Comparison of ENCODE assay signal across 8 cellular contexts in the genomic region with DNA sequence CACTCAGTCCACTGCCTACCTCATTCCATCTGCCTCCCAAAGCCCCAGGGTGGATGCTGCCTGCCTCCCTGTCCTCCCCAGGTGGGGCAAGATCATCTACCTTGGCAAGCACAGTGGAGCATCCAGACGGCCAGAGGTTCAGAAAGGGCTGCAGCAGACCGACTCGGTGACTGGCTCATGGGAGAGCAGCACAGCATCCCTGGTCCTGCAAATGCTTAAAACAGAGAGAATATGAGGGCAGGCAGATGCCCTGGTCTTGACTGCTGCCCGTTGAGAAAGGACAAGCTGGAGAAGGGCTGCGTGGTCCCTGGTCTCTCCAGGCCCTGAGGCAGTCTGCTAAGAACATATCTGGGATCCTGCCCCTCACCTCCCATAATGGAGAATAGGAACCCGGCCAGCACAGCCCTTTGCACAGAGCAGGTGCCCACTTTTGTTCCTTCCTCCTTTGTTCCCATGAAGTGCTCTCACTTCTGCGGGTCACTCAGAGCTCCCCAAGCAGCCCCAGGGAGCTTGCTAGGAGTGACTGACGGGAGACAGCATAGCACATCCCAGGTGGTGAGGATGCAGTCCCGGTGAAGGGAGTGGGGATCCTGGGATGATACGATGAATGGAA. TPM values are rescaled to one million over a fixed set of nuclear protein-coding genes. Genes with fewer than 3 reads are reported as not detected.
DNase-seq lines count a peak whose midpoint lies in the region; ATAC-seq and TF ChIP-seq lines count a peak whose summit lies in the region.

No MANE protein-coding gene starts in this region.

- WGBS in gastroesophageal sphincter (ENCODE audit: low coverage in 1 of 2), 2 donors, result 29 to 86% methylated on average over 2 of the region's 10 CpGs
- 58 to 65% (median 60%) methylated on average over 10 of the region's 10 CpGs for WGBS in ovary, 3 donors

- CTCF ChIA-PET in activated CD4-positive, alpha-beta memory T cell treated with anti-CD3 and anti-CD28 coated beads, Interleukin-2, amount 10 ng/mL, durations not matched to agents 7 days and 5 days (lab: Charles Lee), result interaction anchor here (0.6 to 1.1 kb wide), 2 partner anchors 21 to 1077 kb away, joined by 4 read pairs; no protein-coding TSS in a partner anchor

- no peak for TF ChIP-seq CTCF in gastroesophageal sphincter (IDR thresholded peaks at IDR 0.05)
- TF ChIP-seq CTCF in ovary (IDR thresholded peaks at IDR 0.05), result no peak

- no peaks in the 10 kb centered on the region for H3K9me3 Mint-ChIP-seq in T-helper 2 cell treated with Interferon-gamma antibody and Interleukin-4, amounts not matched to agents 5 μg/mL and 100 μg/mL, for 36 hours
- no peaks in the 10 kb centered on the region for H3K9me3 Mint-ChIP-seq in activated CD4-positive, alpha-beta memory T cell treated with anti-CD3 and anti-CD28 coated beads, Interleukin-2, amount 10 ng/mL, durations not matched to agents 7 days and 5 days
- H3K9me3 Mint-ChIP-seq in stimulated activated naive B cell treated with anti-CD40 and anti-IgM and Interleukin-4, amounts not matched to agents 10 μg/mL and 1 μg/mL and 100 μg/mL, for 72 hours, result no peaks in the 10 kb centered on the region

- TF ChIP-seq POLR2A in gastroesophageal sphincter (IDR thresholded peaks at IDR 0.05), result no peak
- TF ChIP-seq POLR2A in ovary (IDR thresholded peaks at IDR 0.05), result no peak

- TF ChIP-seq EP300 in gastroesophageal sphincter (IDR thresholded peaks at IDR 0.05) (no peak), ovary (IDR thresholded peaks at IDR 0.05) (no peak)

- H3K4me1 ChIP-seq in gastroesophageal sphincter (peaks cover 0 to 22% (median 0%) of the 10 kb centered on the region in 3 donors), ovary (ENCODE audit: insufficient read depth) (peaks cover 4% of the 10 kb centered on the region)

- peaks cover 0 to 39% of the 10 kb centered on the region in 2 donors for H3K36me3 ChIP-seq in gastroesophageal sphincter
- no peaks in the 10 kb centered on the region for H3K36me3 ChIP-seq in ovary

- H3K27ac Mint-ChIP-seq in T-helper 2 cell treated with Interferon-gamma antibody and Interleukin-4, amounts not matched to agents 5 μg/mL and 100 μg/mL, for 36 hours, result peak overlapping the region; percentile 90
- H3K27ac Mint-ChIP-seq in activated CD4-positive, alpha-beta memory T cell treated with anti-CD3 and anti-CD28 coated beads, Interleukin-2, amount 10 ng/mL, durations not matched to agents 7 days and 5 days, result peak overlapping the region; percentile 84
- peak overlapping the region; percentile 97 for H3K27ac Mint-ChIP-seq in stimulated activated naive B cell treated with anti-CD40 and anti-IgM and Interleukin-4, amounts not matched to agents 10 μg/mL and 1 μg/mL and 100 μg/mL, for 72 hours

- H3K36me3 Mint-ChIP-seq in T-helper 2 cell treated with Interferon-gamma antibody and Interleukin-4, amounts not matched to agents 5 μg/mL and 100 μg/mL, for 36 hours (ENCODE audit: low read depth), result peaks cover 30% of the 10 kb centered on the region
- peaks cover 45% of the 10 kb centered on the region for H3K36me3 Mint-ChIP-seq in activated CD4-positive, alpha-beta memory T cell treated with anti-CD3 and anti-CD28 coated beads, Interleukin-2, amount 10 ng/mL, durations not matched to agents 7 days and 5 days (ENCODE audit: low read depth)
- H3K36me3 Mint-ChIP-seq in stimulated activated naive B cell treated with anti-CD40 and anti-IgM and Interleukin-4, amounts not matched to agents 10 μg/mL and 1 μg/mL and 100 μg/mL, for 72 hours, result peaks cover 33 to 42% of the 10 kb centered on the region in 2 donors

- no peaks in the 10 kb centered on the region for H3K9me3 ChIP-seq in gastroesophageal sphincter
- H3K9me3 ChIP-seq in ovary, result no peaks in the 10 kb centered on the region

- no peaks in the 10 kb centered on the region for H3K27me3 ChIP-seq in gastroesophageal sphincter
- H3K27me3 ChIP-seq in ovary, result no peaks in the 10 kb centered on the region

- H3K4me1 Mint-ChIP-seq in T-helper 2 cell treated with Interferon-gamma antibody and Interleukin-4, amounts not matched to agents 5 μg/mL and 100 μg/mL, for 36 hours (ENCODE audit: low read depth), result peaks cover 24% of the 10 kb centered on the region
- H3K4me1 Mint-ChIP-seq in activated CD4-positive, alpha-beta memory T cell treated with anti-CD3 and anti-CD28 coated beads, Interleukin-2, amount 10 ng/mL, durations not matched to agents 7 days and 5 days, result peaks cover 53% of the 10 kb centered on the region
- H3K4me1 Mint-ChIP-seq in stimulated activated naive B cell treated with anti-CD40 and anti-IgM and Interleukin-4, amounts not matched to agents 10 μg/mL and 1 μg/mL and 100 μg/mL, for 72 hours, result peaks cover 38 to 67% of the 10 kb centered on the region in 2 donors

- H3K4me3 ChIP-seq in gastroesophageal sphincter (peak overlapping the region in 1 of 2 donors; percentile 74), ovary (no peak overlapping the region)

- peaks cover 9% of the 10 kb centered on the region for H3K27me3 Mint-ChIP-seq in T-helper 2 cell treated with Interferon-gamma antibody and Interleukin-4, amounts not matched to agents 5 μg/mL and 100 μg/mL, for 36 hours (ENCODE audit: low read depth)
- peaks cover 5% of the 10 kb centered on the region for H3K27me3 Mint-ChIP-seq in activated CD4-positive, alpha-beta memory T cell treated with anti-CD3 and anti-CD28 coated beads, Interleukin-2, amount 10 ng/mL, durations not matched to agents 7 days and 5 days
- no peaks in the 10 kb centered on the region for H3K27me3 Mint-ChIP-seq in stimulated activated naive B cell treated with anti-CD40 and anti-IgM and Interleukin-4, amounts not matched to agents 10 μg/mL and 1 μg/mL and 100 μg/mL, for 72 hours

- POLR2A ChIA-PET in activated CD4-positive, alpha-beta memory T cell treated with anti-CD3 and anti-CD28 coated beads, Interleukin-2, amount 10 ng/mL, durations not matched to agents 7 days and 5 days (lab: Charles Lee), result interaction anchor here (0.9 to 2.2 kb wide), 10 partner anchors 11 to 709 kb away, joined by 3 to 11 read pairs (median 5); a partner anchor contains a TSS

- no peak for DNase-seq in T-helper 2 cell treated with Interferon-gamma antibody and Interleukin-4, amounts not matched to agents 5 μg/mL and 100 μg/mL, for 36 hours (ENCODE audit: low spot score)
- DNase-seq in T-helper 2 cell, result no peak
- no peak for DNase-seq in activated CD4-positive, alpha-beta memory T cell treated with anti-CD3 and anti-CD28 coated beads, Interleukin-2, amount 10 ng/mL, durations not matched to agents 7 days and 5 days
- no peak for DNase-seq in stimulated activated naive B cell treated with anti-CD40 and anti-IgM and Interleukin-4, amounts not matched to agents 10 μg/mL and 1 μg/mL and 100 μg/mL, for 72 hours
- no peak for DNase-seq in OCI-M1 (lab: John Stamatoyannopoulos, UW)
- no peak for DNase-seq in globus pallidus (ENCODE audit: low spot score)
- no peak for DNase-seq in ovary

- intact Hi-C loops in ovary (cut with DNase I), result no loop called here

- peak overlapping the region; percentile 95 for H3K4me3 Mint-ChIP-seq in T-helper 2 cell treated with Interferon-gamma antibody and Interleukin-4, amounts not matched to agents 5 μg/mL and 100 μg/mL, for 36 hours
- H3K4me3 Mint-ChIP-seq in activated CD4-positive, alpha-beta memory T cell treated with anti-CD3 and anti-CD28 coated beads, Interleukin-2, amount 10 ng/mL, durations not matched to agents 7 days and 5 days, result peak overlapping the region; percentile 94
- H3K4me3 Mint-ChIP-seq in stimulated activated naive B cell treated with anti-CD40 and anti-IgM and Interleukin-4, amounts not matched to agents 10 μg/mL and 1 μg/mL and 100 μg/mL, for 72 hours, result peak overlapping the region; percentile 93 to 98

- peak overlapping the region in 3 of 4 donors; percentile 87 to 96 (median 94) for H3K27ac ChIP-seq in gastroesophageal sphincter
- H3K27ac ChIP-seq in ovary, result peak overlapping the region in 1 of 2 donors; percentile 88

- no peak for ATAC-seq in gastroesophageal sphincter
- ATAC-seq in stimulated activated naive B cell treated with anti-CD40 and anti-IgM and Interleukin-4, amounts not matched to agents 10 μg/mL and 1 μg/mL and 100 μg/mL, for 72 hours (replicated peaks), result no peak

RNA-seq across cellular contexts. Expression of a gene that starts 1.4 kb away (rescaled TPM):
- 10 to 100 TPM; 85.4 to 88.3 TPM for total RNA-seq in activated CD4-positive, alpha-beta memory T cell treated with anti-CD3 and anti-CD28 coated beads, Interleukin-2, amount 10 ng/mL, durations not matched to agents 7 days and 5 days
- total RNA-seq in gastroesophageal sphincter, result 10 to 100 TPM; 51.4 to 74.4 (median 60.8) TPM
- 10 to 100 TPM; 32.1 to 56.8 (median 44.0) TPM for total RNA-seq in ovary
- 10 to 100 TPM; 33.0 to 36.3 TPM for polyA plus RNA-seq in ovary

RNA-seq across cellular contexts. Expression of a gene that starts 30.3 kb away (rescaled TPM):
- 10 to 100 TPM; 13.5 to 18.7 TPM for total RNA-seq in activated CD4-positive, alpha-beta memory T cell treated with anti-CD3 and anti-CD28 coated beads, Interleukin-2, amount 10 ng/mL, durations not matched to agents 7 days and 5 days
- total RNA-seq in gastroesophageal sphincter (10 to 100 TPM in 1 of 4 donors, 1 to 10 TPM in 3; 4.2 to 18.5 (median 7.4) TPM), ovary (10 to 100 TPM in 5 of 7 donors, 1 to 10 TPM in 2; 4.6 to 14.1 (median 10.3) TPM)
- 1 to 10 TPM; 8.8 to 8.9 TPM for polyA plus RNA-seq in ovary
